ENCODE assay signal across 7 cellular contexts in genomic region chr21:39381009-39381408, GRCh38. TPM values are rescaled to one million over a fixed set of nuclear protein-coding genes. Genes with fewer than 3 reads are reported as not detected.
DNase-seq lines count a peak whose midpoint lies in the region; ATAC-seq, FAIRE-seq and TF ChIP-seq lines count a peak whose summit lies in the region.

No MANE protein-coding gene starts in this region.

- H3K27me3 ChIP-seq in Panc1 (ENCODE audit: control insufficient read depth, insufficient read depth, low read length) (no peaks in the 10 kb centered on the region), pancreas (no peaks in the 10 kb centered on the region)

- intact Hi-C loops in Panc1 (cut with micrococcal nuclease; ENCODE audit: unreplicated experiment): no loop called here
- intact Hi-C loops in pancreas (cut with DNase I): loop anchor here in 1 of 3 donors (10.0 kb wide), 1 partner anchor 66 kb away; the partner anchor contains the start of gene BRWD1

- CTCF ChIA-PET in Panc1 (lab: Charles Lee): no interaction called here

- in situ Hi-C loops in Panc1 (cut with HindIII; ENCODE audit: low pct_unique_long_range_greater_than_20kb, low sequenced_read_pairs): no loop called here

- POLR2A ChIA-PET in Panc1 (lab: Charles Lee): no interaction called here

- H3K4me3 ChIP-seq in Panc1 (ENCODE audit: low read depth in 2 of 2, low read length in 2 of 2) (peak overlapping the region; percentile 74 to 82), epithelial cell of proximal tubule (ENCODE audit: low read depth, low read length) (peak overlapping the region; percentile 99), pancreas (peak overlapping the region; percentile 54 to 69 (median 64))

- 15 to 18% methylated on average over 12 of the region's 12 CpGs for WGBS in pancreas, 2 donors

- FAIRE-seq in pancreas (lab: Jason Lieb, UNC): no peak

- TF ChIP-seq CTCF in Panc1 (IDR thresholded peaks at IDR 0.05): no peak
- TF ChIP-seq CTCF in epithelial cell of proximal tubule (conservative IDR thresholded peaks at IDR 0.05; ENCODE audit: low read depth, low read length): no peak
- no peak for TF ChIP-seq CTCF in pancreas (IDR thresholded peaks at IDR 0.05)

- DNase-seq in Panc1 (ENCODE audit: low read depth, low spot score) (no peak), epithelial cell of proximal tubule (ENCODE audit: low read depth) (no peak), pancreas (no peak), superior temporal gyrus (ENCODE audit: extremely low spot score) (no peak)

- BruUV-seq in Panc1 (replicated peaks; lab: Mats Ljungman, UMichigan): no TSS peak

- H3K27ac ChIP-seq in Panc1 (ENCODE audit: low read length) (peak overlapping the region; percentile 73), pancreas (peak overlapping the region; percentile 75 to 92 (median 79))

- ATAC-seq in GM21737 (IDR thresholded peaks at IDR 0.05; ENCODE audit: unreplicated experiment) (peak; percentile 3), Panc1 (peak; percentile 22), pancreas (peak in 3 of 4 donors; percentile 1 to 3 (median 2)), HG03196 (IDR thresholded peaks at IDR 0.05; ENCODE audit: unreplicated experiment) (no peak), GM21515 (IDR thresholded peaks at IDR 0.05; ENCODE audit: unreplicated experiment) (no peak)

- H3K9me3 ChIP-seq in Panc1 (ENCODE audit: control insufficient read depth, insufficient read depth, low read depth, low read length) (no peaks in the 10 kb centered on the region), pancreas (no peaks in the 10 kb centered on the region)

- H3K36me3 ChIP-seq in Panc1 (ENCODE audit: control insufficient read depth, insufficient read depth, low read length): no peaks in the 10 kb centered on the region
- no peaks in the 10 kb centered on the region for H3K36me3 ChIP-seq in pancreas

- H3K4me1 ChIP-seq in Panc1 (ENCODE audit: control insufficient read depth, insufficient read depth, low read length) (peaks cover 5% of the 10 kb centered on the region; the same call in 1 of the 2 replicates), pancreas (peaks cover 0 to 8% (median 0%) of the 10 kb centered on the region in 3 donors)

RNA-seq across cellular contexts. Expression of gene HMGN1, which starts 32.1 kb away (rescaled TPM):
- 293 TPM for total RNA-seq in Panc1 (2021; ENCODE audit: unreplicated experiment)
- polyA plus RNA-seq in Panc1 (2012; ENCODE audit: insufficient read length): 300 TPM
- total RNA-seq in epithelial cell of proximal tubule: 376 and 475 TPM in 2 replicates
- total RNA-seq in pancreas: 100 to 1,000 TPM in 2 of 6 donors, 10 to 100 TPM in 4; 60.1 to 128 (median 98.1) TPM
- 100 to 1,000 TPM in 1 of 2 donors, 10 to 100 TPM in 1; 89.9 to 140 TPM for polyA plus RNA-seq in pancreas

Comparison
In these comparisons a context has a peak if more than half of its experiments do, and no peak if none do; other contexts are left out.
1. ATAC-seq: peak in GM21737 (single experiment), Panc1 (single experiment) and pancreas (3 of 4); none in HG03196 (single experiment) and GM21515 (single experiment).
2. Peak in every context shown above with its lines, with median percentiles within 50 percentile points of each other: H3K4me3 ChIP-seq.